ENCODE assay signal across 2 cellular contexts in the genomic region with DNA sequence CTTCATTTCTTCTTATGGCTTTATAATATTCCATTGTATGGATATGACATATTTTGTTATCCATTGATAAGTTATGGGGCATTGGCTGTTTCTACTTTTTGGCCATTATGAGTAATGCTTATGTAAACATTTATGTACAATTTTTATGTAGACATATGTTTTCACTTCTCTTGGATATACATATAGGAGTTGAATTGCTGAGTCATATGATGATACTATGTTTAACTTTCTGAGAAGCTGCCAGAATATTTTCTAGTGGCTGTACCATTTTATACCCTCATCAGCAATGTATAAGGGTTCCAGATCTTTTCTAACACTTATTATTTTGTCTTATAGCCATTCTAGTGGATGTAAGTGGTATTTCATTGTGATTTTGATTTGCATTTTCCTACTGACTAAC.
TF ChIP-seq lines count a peak whose summit lies in the region.

No MANE protein-coding gene starts in this region.

TF ChIP-seq in A549, 52 proteins besides CTCF, POLR2A, EP300 and RAD21:
- TF ChIP-seq MAFK (IDR thresholded peaks at IDR 0.05; ENCODE audit: partially characterized antibody) (peak; percentile 77), ZC3H11A (IDR thresholded peaks at IDR 0.05) (no peak)

TF ChIP-seq in K562, 482 proteins besides CTCF, POLR2A, EP300 and RAD21:
- TF ChIP-seq NFE2 (IDR thresholded peaks at IDR 0.05; ENCODE audit: low read depth) (peak; percentile 19; the same call in 1 of the 2 replicates), ZZZ3 (IDR thresholded peaks at IDR 0.05) (no peak), MAFG (tag; conservative IDR thresholded peaks at IDR 0.05) (peak; percentile 53), C11orf30 (IDR thresholded peaks at IDR 0.05; ENCODE audit: low read depth) (peak; percentile 44; the same call in 1 of the 2 replicates), NFE2L1 (tag; IDR thresholded peaks at IDR 0.05; ENCODE audit: borderline replicate concordance, low read depth) (peak; percentile 29; the same call in 1 of the 2 replicates), ZNF316 (IDR thresholded peaks at IDR 0.05) (peak; percentile 77)
